10 cellular contexts compared by ENCODE assay signal in the genomic region with DNA sequence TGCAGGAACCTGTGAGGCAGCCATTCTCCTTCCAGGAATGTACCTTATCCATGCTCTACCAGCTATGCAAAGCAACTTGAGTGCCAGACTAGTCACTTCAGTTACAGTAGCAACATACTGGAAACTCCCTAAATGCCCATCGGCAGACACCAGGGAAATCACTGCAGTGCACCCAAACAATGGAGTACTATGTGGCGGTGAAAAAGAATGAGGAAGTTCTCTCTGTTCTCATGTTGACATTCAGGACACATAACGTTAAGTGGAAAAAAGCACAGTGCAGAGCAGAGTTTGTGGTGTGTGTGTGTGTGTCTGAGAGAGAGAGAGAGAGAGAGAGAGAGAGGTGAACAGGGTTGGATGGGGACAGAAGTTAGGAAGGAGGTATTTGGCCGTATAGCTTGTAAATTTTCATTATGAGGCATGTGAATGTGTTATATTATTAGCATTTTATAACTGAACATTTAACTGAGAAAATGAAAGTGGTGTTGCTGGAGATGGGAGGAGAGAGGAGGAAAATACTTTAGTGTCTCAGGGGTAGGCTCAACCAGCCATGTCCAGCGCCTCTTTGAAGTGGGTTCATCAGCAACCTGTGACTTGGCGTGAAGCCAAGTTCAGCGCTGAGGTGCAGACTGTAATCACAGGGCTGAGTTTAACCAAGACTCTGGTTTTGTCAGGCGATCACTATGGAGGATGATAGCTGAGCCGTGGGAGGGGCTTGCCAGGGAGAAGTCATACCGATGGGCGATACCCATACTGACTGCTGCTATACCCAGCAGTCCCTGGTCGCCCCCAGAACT. TPM values are rescaled to one million over a fixed set of nuclear protein-coding genes. Genes with fewer than 3 reads are reported as not detected.
DNase-seq lines count a peak whose midpoint lies in the region; ATAC-seq, FAIRE-seq and TF ChIP-seq lines count a peak whose summit lies in the region.
"Had no signal": no experiment of that assay in that cellular context is flagged by ENCODE, and none has a peak within 500 bp of the region (broad histone marks: within the 10 kb centered on the region; RNA-seq: fewer than 3 reads in every experiment).

No MANE protein-coding gene starts in this region.

- H3K4me2 ChIP-seq in BLaER1 = peak overlapping the region; percentile 71

- intact Hi-C loops in heart right ventricle (cut with DNase I) = loop anchor here in 1 of 10 donors (5.0 kb wide), 1 partner anchor 33 kb away; no protein-coding TSS in a partner anchor

- H3K9me3 ChIP-seq in BLaER1 = no peaks in the 10 kb centered on the region
- H3K9me3 ChIP-seq in heart right ventricle = no peaks in the 10 kb centered on the region

- ATAC-seq in GM19438 (IDR thresholded peaks at IDR 0.05; ENCODE audit: low read depth, unreplicated experiment) (peak; percentile 67), GM19328 (IDR thresholded peaks at IDR 0.05; ENCODE audit: unreplicated experiment) (no peak), heart right ventricle (no peak)

- H3K27me3 ChIP-seq in BLaER1 = no peaks in the 10 kb centered on the region
- peaks cover 0 to 36% (median 20%) of the 10 kb centered on the region in 7 donors for H3K27me3 ChIP-seq in heart right ventricle

- no peak for TF ChIP-seq CTCF in heart right ventricle (IDR thresholded peaks at IDR 0.05)

- H3K4me3 ChIP-seq in BLaER1 (no peak overlapping the region), heart right ventricle (no peak overlapping the region)

- no peak overlapping the region for H3K9ac ChIP-seq in BLaER1

- H3K36me3 ChIP-seq in BLaER1 = peaks cover 16% of the 10 kb centered on the region
- peaks cover 0 to 14% (median 0%) of the 10 kb centered on the region in 9 donors for H3K36me3 ChIP-seq in heart right ventricle

- DNase-seq in HTR-8/SVneo (ENCODE audit: insufficient read length, low spot score) = no peak
- peak; percentile 6 for DNase-seq in SHP77 treated with DMSO at 0.1 percent for 48 hours (lab: John Stamatoyannopoulos, UW)
- no peak for DNase-seq in T-helper 9 cell
- DNase-seq in heart right ventricle = no peak
- DNase-seq in UCSD-AML1 (lab: John Stamatoyannopoulos, UW; ENCODE audit: unreplicated experiment) = no peak
- DNase-seq: CD4-positive, alpha-beta memory T cell had no signal

- peak; percentile 40 for FAIRE-seq in HTR-8/SVneo (lab: Jason Lieb, UNC)

- WGBS in heart right ventricle, 2 donors = 54 to 55% methylated on average over 12 of the region's 12 CpGs

- H3K27ac ChIP-seq in BLaER1 (no peak overlapping the region), heart right ventricle (no peak overlapping the region)

- no peaks in the 10 kb centered on the region for H4K20me1 ChIP-seq in BLaER1

- H3K4me1 ChIP-seq in BLaER1 (peaks cover 39% of the 10 kb centered on the region), heart right ventricle (peaks cover 0 to 34% (median 21%) of the 10 kb centered on the region in 9 donors)

RNA-seq across cellular contexts. Expression of gene TNFAIP2, which starts 17.3 kb away (rescaled TPM):
- total RNA-seq in heart right ventricle = 100 to 1,000 TPM in 1 of 10 donors, 10 to 100 TPM in 9; 21.8 to 134 (median 42.0) TPM
- polyA plus RNA-seq in heart right ventricle = 100 to 1,000 TPM in 1 of 2 donors, 10 to 100 TPM in 1; 24.6 to 138 TPM
- polyA plus RNA-seq: CD4-positive, alpha-beta memory T cell had no signal

RNA-seq across cellular contexts. Expression of gene EXOC3L4, which starts 46.0 kb away (rescaled TPM):
- 1 to 10 TPM in 2 of 10 donors, under 1 TPM in 4, not detected in 4; 0.16 to 2.0 (median 0.48) TPM for total RNA-seq in heart right ventricle
- 1 to 10 TPM in 1 of 2 donors, under 1 TPM in 1; 0.51 to 1.2 TPM for polyA plus RNA-seq in heart right ventricle
- total RNA-seq: CD4-positive, alpha-beta memory T cell had no signal
- polyA plus RNA-seq: CD4-positive, alpha-beta memory T cell had no signal

RNA-seq across cellular contexts. Expression of gene LBHD2, which starts 56.5 kb away (rescaled TPM):
- not detected for total RNA-seq in heart right ventricle
- polyA plus RNA-seq in heart right ventricle = under 1 TPM in 1 of 2 donors, not detected in 1; 0.19 TPM
- total RNA-seq: CD4-positive, alpha-beta memory T cell; LHCN-M2 had no signal
- polyA plus RNA-seq: CD4-positive, alpha-beta memory T cell had no signal
